Comparison of ENCODE assay signal across 1 cellular context in genomic region chr20:61273024-61273423, GRCh38. TPM values are rescaled to one million over a fixed set of nuclear protein-coding genes. Genes with fewer than 3 reads are reported as not detected.
"Had no signal": no experiment of that assay in that cellular context is flagged by ENCODE, and none has a peak within 500 bp of the region (broad histone marks: within the 10 kb centered on the region; RNA-seq: fewer than 3 reads in every experiment).

No MANE protein-coding gene starts in this region.

RNA-seq across cellular contexts. Expression of gene CDH4, which starts 21.0 kb away (rescaled TPM):
- total RNA-seq: NCI-H460 had no signal
